2 cellular contexts compared by ENCODE assay signal in the genomic region with DNA sequence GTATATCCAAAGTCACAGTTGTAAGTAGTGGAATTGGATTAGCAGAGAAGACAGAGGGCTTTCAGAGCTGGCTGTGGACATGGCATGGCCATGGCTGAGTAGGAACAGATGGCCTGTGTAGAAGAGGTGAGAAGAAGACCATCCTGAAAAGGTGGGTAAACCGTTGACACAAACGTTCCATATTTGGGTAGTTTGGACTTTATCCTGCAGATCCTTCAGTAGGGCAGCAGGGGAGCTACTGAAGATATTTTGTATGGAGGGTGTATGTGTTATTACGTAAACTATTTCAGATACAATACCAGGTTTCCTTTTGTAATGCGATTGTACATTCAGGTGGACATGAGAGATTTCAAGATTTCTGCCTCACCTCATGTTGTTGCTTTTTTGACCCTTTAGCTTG.
TF ChIP-seq lines count a peak whose summit lies in the region.

No MANE protein-coding gene starts in this region.

TF ChIP-seq in GM12878, 131 proteins besides CTCF, POLR2A, EP300 and RAD21:
- TF ChIP-seq TCF7 (IDR thresholded peaks at IDR 0.05; ENCODE audit: borderline replicate concordance) (no peak), SIN3A (IDR thresholded peaks at IDR 0.05; ENCODE audit: low read depth, low read length) (no peak), CHD4 (IDR thresholded peaks at IDR 0.05) (no peak), NR2C1 (IDR thresholded peaks at IDR 0.05) (no peak), MTA2 (IDR thresholded peaks at IDR 0.05; ENCODE audit: low read depth) (no peak), HDAC6 (IDR thresholded peaks at IDR 0.05; ENCODE audit: unreplicated experiment) (no peak), PAX5 (IDR thresholded peaks at IDR 0.05; ENCODE audit: borderline replicate concordance, low read depth, low read length) (no peak), JUNB (IDR thresholded peaks at IDR 0.05) (no peak), SP1 (IDR thresholded peaks at IDR 0.05; ENCODE audit: low read depth, low read length) (no peak)
- TF ChIP-seq, protein P1, sequence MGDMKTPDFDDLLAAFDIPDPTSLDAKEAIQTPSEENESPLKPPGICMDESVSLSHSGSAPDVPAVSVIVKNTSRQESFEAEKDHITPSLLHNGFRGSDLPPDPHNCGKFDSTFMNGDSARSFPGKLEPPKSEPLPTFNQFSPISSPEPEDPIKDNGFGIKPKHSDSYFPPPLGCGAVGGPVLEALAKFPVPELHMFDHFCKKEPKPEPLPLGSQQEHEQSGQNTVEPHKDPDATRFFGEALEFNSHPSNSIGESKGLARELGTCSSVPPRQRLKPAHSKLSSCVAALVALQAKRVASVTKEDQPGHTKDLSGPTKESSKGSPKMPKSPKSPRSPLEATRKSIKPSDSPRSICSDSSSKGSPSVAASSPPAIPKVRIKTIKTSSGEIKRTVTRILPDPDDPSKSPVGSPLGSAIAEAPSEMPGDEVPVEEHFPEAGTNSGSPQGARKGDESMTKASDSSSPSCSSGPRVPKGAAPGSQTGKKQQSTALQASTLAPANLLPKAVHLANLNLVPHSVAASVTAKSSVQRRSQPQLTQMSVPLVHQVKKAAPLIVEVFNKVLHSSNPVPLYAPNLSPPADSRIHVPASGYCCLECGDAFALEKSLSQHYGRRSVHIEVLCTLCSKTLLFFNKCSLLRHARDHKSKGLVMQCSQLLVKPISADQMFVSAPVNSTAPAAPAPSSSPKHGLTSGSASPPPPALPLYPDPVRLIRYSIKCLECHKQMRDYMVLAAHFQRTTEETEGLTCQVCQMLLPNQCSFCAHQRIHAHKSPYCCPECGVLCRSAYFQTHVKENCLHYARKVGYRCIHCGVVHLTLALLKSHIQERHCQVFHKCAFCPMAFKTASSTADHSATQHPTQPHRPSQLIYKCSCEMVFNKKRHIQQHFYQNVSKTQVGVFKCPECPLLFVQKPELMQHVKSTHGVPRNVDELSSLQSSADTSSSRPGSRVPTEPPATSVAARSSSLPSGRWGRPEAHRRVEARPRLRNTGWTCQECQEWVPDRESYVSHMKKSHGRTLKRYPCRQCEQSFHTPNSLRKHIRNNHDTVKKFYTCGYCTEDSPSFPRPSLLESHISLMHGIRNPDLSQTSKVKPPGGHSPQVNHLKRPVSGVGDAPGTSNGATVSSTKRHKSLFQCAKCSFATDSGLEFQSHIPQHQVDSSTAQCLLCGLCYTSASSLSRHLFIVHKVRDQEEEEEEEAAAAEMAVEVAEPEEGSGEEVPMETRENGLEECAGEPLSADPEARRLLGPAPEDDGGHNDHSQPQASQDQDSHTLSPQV (IDR thresholded peaks at IDR 0.05) = no peak
- TF ChIP-seq, protein P2, sequence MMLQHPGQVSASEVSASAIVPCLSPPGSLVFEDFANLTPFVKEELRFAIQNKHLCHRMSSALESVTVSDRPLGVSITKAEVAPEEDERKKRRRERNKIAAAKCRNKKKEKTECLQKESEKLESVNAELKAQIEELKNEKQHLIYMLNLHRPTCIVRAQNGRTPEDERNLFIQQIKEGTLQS (IDR thresholded peaks at IDR 0.05; ENCODE audit: borderline replicate concordance, extremely low read depth, low read depth, low read length) = no peak
- TF ChIP-seq, protein P3, sequence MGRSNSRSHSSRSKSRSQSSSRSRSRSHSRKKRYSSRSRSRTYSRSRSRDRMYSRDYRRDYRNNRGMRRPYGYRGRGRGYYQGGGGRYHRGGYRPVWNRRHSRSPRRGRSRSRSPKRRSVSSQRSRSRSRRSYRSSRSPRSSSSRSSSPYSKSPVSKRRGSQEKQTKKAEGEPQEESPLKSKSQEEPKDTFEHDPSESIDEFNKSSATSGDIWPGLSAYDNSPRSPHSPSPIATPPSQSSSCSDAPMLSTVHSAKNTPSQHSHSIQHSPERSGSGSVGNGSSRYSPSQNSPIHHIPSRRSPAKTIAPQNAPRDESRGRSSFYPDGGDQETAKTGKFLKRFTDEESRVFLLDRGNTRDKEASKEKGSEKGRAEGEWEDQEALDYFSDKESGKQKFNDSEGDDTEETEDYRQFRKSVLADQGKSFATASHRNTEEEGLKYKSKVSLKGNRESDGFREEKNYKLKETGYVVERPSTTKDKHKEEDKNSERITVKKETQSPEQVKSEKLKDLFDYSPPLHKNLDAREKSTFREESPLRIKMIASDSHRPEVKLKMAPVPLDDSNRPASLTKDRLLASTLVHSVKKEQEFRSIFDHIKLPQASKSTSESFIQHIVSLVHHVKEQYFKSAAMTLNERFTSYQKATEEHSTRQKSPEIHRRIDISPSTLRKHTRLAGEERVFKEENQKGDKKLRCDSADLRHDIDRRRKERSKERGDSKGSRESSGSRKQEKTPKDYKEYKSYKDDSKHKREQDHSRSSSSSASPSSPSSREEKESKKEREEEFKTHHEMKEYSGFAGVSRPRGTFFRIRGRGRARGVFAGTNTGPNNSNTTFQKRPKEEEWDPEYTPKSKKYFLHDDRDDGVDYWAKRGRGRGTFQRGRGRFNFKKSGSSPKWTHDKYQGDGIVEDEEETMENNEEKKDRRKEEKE (IDR thresholded peaks at IDR 0.05) = no peak

TF ChIP-seq in GM12891, 5 proteins besides CTCF, POLR2A, EP300 and RAD21:
- TF ChIP-seq TAF1 (IDR thresholded peaks at IDR 0.05; ENCODE audit: low read depth, low read length) (no peak), POU2F2 (IDR thresholded peaks at IDR 0.05; ENCODE audit: low read depth, low read length) (no peak), SPI1 (IDR thresholded peaks at IDR 0.05; ENCODE audit: low read depth, low read length) (no peak), PAX5 (IDR thresholded peaks at IDR 0.05; ENCODE audit: insufficient read depth, low read length, severe bottlenecking) (no peak)
TF ChIP-seq in GM12891: peak in this region for 0.
